9 cellular contexts compared by ENCODE assay signal in the genomic region with DNA sequence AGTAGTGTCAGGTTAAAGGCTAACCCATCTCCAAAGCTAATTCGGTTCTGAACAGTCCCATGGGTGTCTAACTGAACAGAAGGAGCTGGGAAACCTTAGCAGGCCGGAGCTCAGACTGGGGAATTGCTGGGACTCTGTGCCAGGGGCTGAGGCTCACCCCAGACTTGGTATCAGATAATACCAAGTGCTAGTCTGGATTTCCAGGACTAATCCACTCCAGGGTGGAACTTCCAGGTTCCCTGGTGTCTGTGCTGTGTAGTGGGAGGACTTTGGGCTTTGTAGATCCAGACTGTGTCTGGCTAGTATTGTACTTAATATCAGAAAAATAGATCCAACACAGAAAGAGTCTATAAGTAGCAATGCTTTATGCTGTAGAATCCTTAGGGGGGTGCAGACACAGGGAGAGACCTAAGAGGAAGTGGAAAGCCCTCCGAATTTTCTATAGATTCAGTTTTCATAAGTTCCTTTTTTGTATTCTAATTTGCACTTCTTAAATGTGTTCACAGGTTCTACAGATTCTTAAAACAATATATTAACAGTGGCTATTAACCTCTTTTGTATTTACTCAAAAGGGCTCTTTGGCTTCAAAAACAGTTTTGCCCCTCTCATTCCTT. TPM values are rescaled to one million over a fixed set of nuclear protein-coding genes. Genes with fewer than 3 reads are reported as not detected.
DNase-seq lines count a peak whose midpoint lies in the region; TF ChIP-seq lines count a peak whose summit lies in the region.
"Had no signal": no experiment of that assay in that cellular context is flagged by ENCODE, and none has a peak within 500 bp of the region (broad histone marks: within the 10 kb centered on the region; RNA-seq: fewer than 3 reads in every experiment).

No MANE protein-coding gene starts in this region.

- H3K9me3 Mint-ChIP-seq in activated naive CD4-positive, alpha-beta T cell treated with anti-CD3 and anti-CD28 coated beads, Interleukin-2, amount 50 U/mL, for 24 hours = no peaks in the 10 kb centered on the region
- H3K9me3 Mint-ChIP-seq in immature natural killer cell = no peaks in the 10 kb centered on the region

- H3K9me2 ChIP-seq in SU-DHL-6 (replicated peaks; ENCODE audit: insufficient read depth, low read length) = no peaks in the 10 kb centered on the region

- no peaks in the 10 kb centered on the region; the same call in 1 of the 2 replicates for H4K20me1 ChIP-seq in SU-DHL-6 (ENCODE audit: low read depth, low read length)

- H3K4me3 Mint-ChIP-seq in activated naive CD4-positive, alpha-beta T cell treated with anti-CD3 and anti-CD28 coated beads, Interleukin-2, amount 50 U/mL, for 24 hours = peak overlapping the region; percentile 98
- peak overlapping the region; percentile 64 to 95 (median 90) for H3K4me3 Mint-ChIP-seq in immature natural killer cell

- peak overlapping the region; percentile 87 for H3K27ac ChIP-seq in SU-DHL-6 (ENCODE audit: low read depth, low read length)
- H3K27ac ChIP-seq in thyroid gland = peak overlapping the region in 2 of 3 donors; percentile 93 to 98

- peaks cover 70% of the 10 kb centered on the region for H3K4me1 Mint-ChIP-seq in activated naive CD4-positive, alpha-beta T cell treated with anti-CD3 and anti-CD28 coated beads, Interleukin-2, amount 50 U/mL, for 24 hours
- H3K4me1 Mint-ChIP-seq in immature natural killer cell = peaks cover 23 to 65% of the 10 kb centered on the region in 2 donors

- H3K4me1 ChIP-seq in thyroid gland = peaks cover 12 to 13% of the 10 kb centered on the region in 2 donors

- H3K9me3 ChIP-seq in SU-DHL-6 (ENCODE audit: insufficient read depth, low read length) = no peaks in the 10 kb centered on the region
- no peaks in the 10 kb centered on the region for H3K9me3 ChIP-seq in thyroid gland

- peaks cover 85% of the 10 kb centered on the region for H3K79me2 ChIP-seq in SU-DHL-6 (ENCODE audit: insufficient read depth, low read length)

- H3K36me3 Mint-ChIP-seq in activated naive CD4-positive, alpha-beta T cell treated with anti-CD3 and anti-CD28 coated beads, Interleukin-2, amount 50 U/mL, for 24 hours = peaks cover 5% of the 10 kb centered on the region
- no peaks in the 10 kb centered on the region for H3K36me3 Mint-ChIP-seq in immature natural killer cell

- no peak for DNase-seq in activated naive CD4-positive, alpha-beta T cell (lab: John Stamatoyannopoulos, UW)
- no peak for DNase-seq in immature natural killer cell
- peak in 1 of 2 donors; percentile 4 for DNase-seq in thyroid gland
- DNase-seq in NCI-H2029 treated with DMSO at 0.1 percent for 48 hours (lab: John Stamatoyannopoulos, UW) = no peak
- no peak for DNase-seq in ureter (ENCODE audit: low spot score)
- DNase-seq in activated gamma-delta T cell treated with Interleukin-2 at 50 U/mL for 16 hours = no peak
- DNase-seq: COR-L47 had no signal

- H3K4me3 ChIP-seq in SU-DHL-6 (ENCODE audit: insufficient read depth, low read length, poor library complexity, severe bottlenecking) = peak overlapping the region; percentile 99
- no peak overlapping the region for H3K4me3 ChIP-seq in thyroid gland (replicated peaks in 1 of 3)

- H3K36me3 ChIP-seq in SU-DHL-6 (ENCODE audit: low read length) (no peaks in the 10 kb centered on the region), thyroid gland (no peaks in the 10 kb centered on the region)

- peak overlapping the region; percentile 87 for H3K27ac Mint-ChIP-seq in activated naive CD4-positive, alpha-beta T cell treated with anti-CD3 and anti-CD28 coated beads, Interleukin-2, amount 50 U/mL, for 24 hours
- peak overlapping the region; percentile 63 to 98 (median 92) for H3K27ac Mint-ChIP-seq in immature natural killer cell

- TF ChIP-seq CTCF in SU-DHL-6 (IDR thresholded peaks at IDR 0.05; ENCODE audit: insufficient read depth, low read length, poor library complexity, severe bottlenecking) = no peak
- no peak for TF ChIP-seq CTCF in thyroid gland (IDR thresholded peaks at IDR 0.05)

- no peak for TF ChIP-seq POLR2A in thyroid gland (IDR thresholded peaks at IDR 0.05)

- peaks cover 20% of the 10 kb centered on the region for H3F3A ChIP-seq in SU-DHL-6 (ENCODE audit: insufficient read depth)

- H3K9ac ChIP-seq in SU-DHL-6 (ENCODE audit: low read length) = peak overlapping the region; percentile 99

- H3K27me3 Mint-ChIP-seq in activated naive CD4-positive, alpha-beta T cell treated with anti-CD3 and anti-CD28 coated beads, Interleukin-2, amount 50 U/mL, for 24 hours = no peaks in the 10 kb centered on the region
- H3K27me3 Mint-ChIP-seq in immature natural killer cell (ENCODE audit: low read depth in 3 of 3) = peaks cover 21 to 26% (median 21%) of the 10 kb centered on the region in 3 donors

- H2AFZ ChIP-seq in SU-DHL-6 (ENCODE audit: low read depth, low read length, severe bottlenecking) = no peak overlapping the region

- H3K4me2 ChIP-seq in SU-DHL-6 (ENCODE audit: low read depth, low read length, poor library complexity, severe bottlenecking) = peak overlapping the region; percentile 82

- H3K27me3 ChIP-seq in SU-DHL-6 (ENCODE audit: low read length) (no peaks in the 10 kb centered on the region), thyroid gland (no peaks in the 10 kb centered on the region)

- intact Hi-C loops in thyroid gland (cut with DNase I) = loop anchor here (10.0 kb wide), 1 partner anchor 50 kb away; no protein-coding TSS in a partner anchor

- WGBS in thyroid gland, 2 donors = 82 to 91% methylated on average over 3 of the region's 3 CpGs

RNA-seq across cellular contexts. Expression of a gene that starts 4.1 kb away (rescaled TPM):
- polyA plus RNA-seq in immature natural killer cell = 1 to 10 TPM; 1.5 to 4.6 (median 1.7) TPM
- total RNA-seq in thyroid gland = 10 to 100 TPM; 23.9 to 52.3 (median 29.3) TPM
- 59.4 TPM for total RNA-seq in ureter
